Comparison of ENCODE assay signal across 13 cellular contexts in genomic region chr18:28112056-28112470, GRCh38.
DNase-seq lines count a peak whose midpoint lies in the region; ATAC-seq, FAIRE-seq and TF ChIP-seq lines count a peak whose summit lies in the region.
"Had no signal": no experiment of that assay in that cellular context is flagged by ENCODE, and none has a peak within 500 bp of the region (broad histone marks: within the 10 kb centered on the region; RNA-seq: fewer than 3 reads in every experiment).

No MANE protein-coding gene starts in this region.

- no peak for ATAC-seq in GM21390 (IDR thresholded peaks at IDR 0.05; ENCODE audit: unreplicated experiment)
- ATAC-seq in GM21526 (IDR thresholded peaks at IDR 0.05; ENCODE audit: low FRiP score, unreplicated experiment), result no peak
- ATAC-seq: T-cell had no signal

- no peak overlapping the region for H2BK15ac ChIP-seq in H9 (ENCODE audit: low read depth, low read length)

- H2AFZ ChIP-seq in fibroblast of lung (ENCODE audit: low read length) (peak overlapping the region; percentile 47), H9 (ENCODE audit: low read length) (no peak overlapping the region)

- H3K9me3 ChIP-seq in fibroblast of lung (ENCODE audit: control insufficient read depth, insufficient read depth, low read depth, low read length) (no peaks in the 10 kb centered on the region), mesodermal cell (ENCODE audit: control insufficient read depth, low read length) (no peaks in the 10 kb centered on the region), H9 (ENCODE audit: control insufficient read depth, low read depth, low read length) (no peaks in the 10 kb centered on the region)

- H3K4ac ChIP-seq in H9 (ENCODE audit: low read depth, low read length), result no peak overlapping the region

- H3K79me1 ChIP-seq in H9 (ENCODE audit: insufficient read depth, low read depth, low read length, poor library complexity, severe bottlenecking), result no peaks in the 10 kb centered on the region

- H3K27ac Mint-ChIP-seq in H9, result no peak overlapping the region; a peak in 1 of 7 replicates
- H3K27ac Mint-ChIP-seq: CD4-positive, alpha-beta T cell; stimulated activated naive CD8-positive, alpha-beta T cell treated with anti-CD3 and anti-CD28 coated beads, Interleukin-15, Interleukin-2, amounts not matched to agents 100 ng/mL and 50 ng/mL, for 24 hours; T-cell had no signal

- no peaks in the 10 kb centered on the region for H3K23me2 ChIP-seq in H9 (ENCODE audit: insufficient read length, low read depth, low read length, poor library complexity, severe bottlenecking)

- peaks cover 33 to 48% of the 10 kb centered on the region in 2 experiments for H3K4me1 Mint-ChIP-seq in H9
- H3K4me1 Mint-ChIP-seq: T-cell had no signal

- no peak overlapping the region for H2BK12ac ChIP-seq in H9 (ENCODE audit: insufficient read length, low read depth, low read length)

- DNase-seq in AG20443 (ENCODE audit: low spot score) (peak; percentile 29), RCC 7860 (ENCODE audit: low spot score) (peak; percentile 97), fibroblast of lung (ENCODE audit: low read depth in 2 of 2) (peak; percentile 37 to 96), H9 (no peak), iPS-NIHi11 (ENCODE audit: low spot score) (no peak)
- DNase-seq: CD4-positive, alpha-beta T cell; KBM-7; NCI-H2227 treated with DMSO at 0.1 percent for 48 hours; T-cell had no signal

- H3K4me1 ChIP-seq in fibroblast of lung (ENCODE audit: control insufficient read depth, extremely low read depth, insufficient read depth, low read length) (peaks cover 13% of the 10 kb centered on the region), mesodermal cell (ENCODE audit: control insufficient read depth, insufficient read depth, low read length, poor library complexity, severe bottlenecking) (peaks cover 90% of the 10 kb centered on the region), H9 (ENCODE audit: insufficient read depth, low read length) (peaks cover 13% of the 10 kb centered on the region; the same call in 1 of the 2 replicates)

- H3K23ac ChIP-seq in H9 (ENCODE audit: insufficient read length, low read depth, low read length), result no peak overlapping the region

- H2BK120ac ChIP-seq in H9 (ENCODE audit: low read depth, low read length, poor library complexity, severe bottlenecking), result no peak overlapping the region

- H3K79me2 ChIP-seq in fibroblast of lung (ENCODE audit: control insufficient read depth, insufficient read depth, low read length) (peaks cover 1% of the 10 kb centered on the region), H9 (ENCODE audit: insufficient read depth, low read length) (no peaks in the 10 kb centered on the region; the same call in 1 of the 2 replicates)

- H3K36me3 ChIP-seq in fibroblast of lung (ENCODE audit: control insufficient read depth, insufficient read depth, low read length) (no peaks in the 10 kb centered on the region), mesodermal cell (ENCODE audit: control insufficient read depth, insufficient read depth, low read length) (no peaks in the 10 kb centered on the region)

- no peak overlapping the region for H3K18ac ChIP-seq in H9 (ENCODE audit: insufficient read length, low read depth, low read length)

- no peak overlapping the region for H3K14ac ChIP-seq in H9 (ENCODE audit: insufficient read depth, low read length)

- H3K27me3 Mint-ChIP-seq in H9 (ENCODE audit: low read depth), result no peaks in the 10 kb centered on the region
- H3K27me3 Mint-ChIP-seq: CD4-positive, alpha-beta T cell; stimulated activated naive CD8-positive, alpha-beta T cell treated with anti-CD3 and anti-CD28 coated beads, Interleukin-15, Interleukin-2, amounts not matched to agents 100 ng/mL and 50 ng/mL, for 24 hours; T-cell had no signal

- no peaks in the 10 kb centered on the region; a peak in 1 of 7 replicates for H3K36me3 Mint-ChIP-seq in H9 (ENCODE audit: insufficient read depth in 1 of 3, low read depth in 3 of 3)
- H3K36me3 Mint-ChIP-seq: T-cell had no signal

- no peak overlapping the region for H4K91ac ChIP-seq in H9 (ENCODE audit: insufficient read length, low read depth, low read length)

- no peak overlapping the region for H3T11ph ChIP-seq in H9 (ENCODE audit: low read length)

- H3K4me3 Mint-ChIP-seq in H9, result no peak overlapping the region
- H3K4me3 Mint-ChIP-seq: CD4-positive, alpha-beta T cell; stimulated activated naive CD8-positive, alpha-beta T cell treated with anti-CD3 and anti-CD28 coated beads, Interleukin-15, Interleukin-2, amounts not matched to agents 100 ng/mL and 50 ng/mL, for 24 hours; T-cell had no signal

- H3K27ac ChIP-seq in fibroblast of lung (ENCODE audit: insufficient read depth, low read length) (peak overlapping the region; percentile 24), mesodermal cell (ENCODE audit: low read depth, low read length, severe bottlenecking) (peak overlapping the region; percentile 93), H9 (ENCODE audit: insufficient read length, low read depth, low read length) (no peak overlapping the region)

- no peaks in the 10 kb centered on the region for H4K20me1 ChIP-seq in fibroblast of lung (ENCODE audit: control insufficient read depth, extremely low read depth, insufficient read depth, low read length)
- H4K20me1 ChIP-seq in H9 (ENCODE audit: control insufficient read depth, insufficient read depth, insufficient read length), result no peaks in the 10 kb centered on the region

- H2BK5ac ChIP-seq in H9 (ENCODE audit: insufficient read length, low read length), result no peak overlapping the region

- WGBS in mesodermal cell (ENCODE audit: insufficient coverage in 2 of 2), 2 experiments, result 10 to 34% methylated on average over 1 to 3 of the region's 5 CpGs
- WGBS in H9 (ENCODE audit: extremely low coverage, insufficient read length, low lambda C conversion rate), result no CpG with 5 or more reads among the region's 5 CpGs

- H3K9ac ChIP-seq in fibroblast of lung (ENCODE audit: insufficient read depth, low read length) (no peak overlapping the region), H9 (ENCODE audit: extremely low read depth, insufficient read length, low read length) (no peak overlapping the region)

- no peak overlapping the region for H2AK5ac ChIP-seq in H9 (ENCODE audit: insufficient read length, low read length)

- no peak overlapping the region for H4K8ac ChIP-seq in H9 (replicated peaks; ENCODE audit: insufficient read length, low read depth, low read length)

- H4K5ac ChIP-seq in H9 (ENCODE audit: insufficient read length, low read depth, low read length), result no peak overlapping the region

- no peak overlapping the region for H2BK20ac ChIP-seq in H9 (ENCODE audit: low read depth, low read length, poor library complexity, severe bottlenecking)

- peak overlapping the region in 2 of 4 experiments; percentile 0 to 17 for H3K4me3 ChIP-seq in fibroblast of lung (replicated peaks in 1 of 4; ENCODE audit: control extremely low read depth in 1 of 4, insufficient read depth in 1 of 4, low read depth in 3 of 4, low read length in 4 of 4)
- no peak overlapping the region for H3K4me3 ChIP-seq in mesodermal cell (ENCODE audit: extremely low read depth, insufficient read depth, low read length, poor library complexity, severe bottlenecking)

- H3K27me3 ChIP-seq in fibroblast of lung (ENCODE audit: control insufficient read depth, insufficient read depth, low read length) (no peaks in the 10 kb centered on the region), H9 (ENCODE audit: insufficient read depth, low read length) (no peaks in the 10 kb centered on the region)

- FAIRE-seq in RCC 7860 (lab: Jason Lieb, UNC), result peak; percentile 97

- H3K9me3 Mint-ChIP-seq in H9, result no peaks in the 10 kb centered on the region; a peak in 1 of 5 replicates

- TF ChIP-seq CTCF in fibroblast of lung (conservative IDR thresholded peaks at IDR 0.05 in 1 of 2, IDR thresholded peaks at IDR 0.05 in 1 of 2; ENCODE audit: low read depth in 1 of 2, low read length in 2 of 2) (no peak), H9 (conservative IDR thresholded peaks at IDR 0.05) (no peak)

- H3K4me2 ChIP-seq in fibroblast of lung (ENCODE audit: extremely low read depth, insufficient read depth, low read length) (peak overlapping the region; percentile 30), H9 (ENCODE audit: insufficient read depth, insufficient read length, low read length) (no peak overlapping the region)

- no peak overlapping the region for H3K56ac ChIP-seq in H9 (ENCODE audit: insufficient read length, low read depth, low read length)

Comparison
In these comparisons a context has a peak if more than half of its experiments do, and no peak if none do; other contexts are left out.
1. DNase-seq: peak in AG20443 (single experiment), RCC 7860 (single experiment) and fibroblast of lung (2 of 2); none in H9 (single experiment) and iPS-NIHi11 (single experiment).